33 cellular contexts compared by ENCODE assay signal in the genomic region with DNA sequence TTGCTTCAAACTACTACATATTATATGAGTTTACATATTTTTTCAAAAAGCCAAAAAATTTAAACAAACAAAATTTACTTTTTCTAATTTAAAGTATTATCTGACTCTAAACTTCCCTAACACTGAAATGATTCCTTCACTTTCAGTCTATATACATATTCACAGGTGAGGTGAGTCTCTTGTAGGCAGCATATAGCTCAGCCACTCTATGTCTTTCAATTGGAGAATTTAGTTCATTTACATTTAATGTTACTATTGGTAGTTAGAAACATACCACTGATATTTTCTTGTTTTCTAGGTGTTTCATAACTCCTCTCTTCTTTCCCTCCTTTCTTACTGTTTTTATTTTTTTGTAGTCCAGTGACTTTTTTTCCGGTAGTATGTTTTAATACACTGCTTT.
"Had no signal": no experiment of that assay in that cellular context is flagged by ENCODE, and none has a peak within 500 bp of the region (broad histone marks: within the 10 kb centered on the region; RNA-seq: fewer than 3 reads in every experiment).

No MANE protein-coding gene starts in this region.

- DNase-seq: activated effector memory CD4-positive, alpha-beta T cell treated with anti-CD3 and anti-CD28 coated beads, Interleukin-2, amount 50 U/mL, for 16 hours; activated effector memory CD4-positive, alpha-beta T cell treated with Interleukin-2 at 50 U/mL for 16 hours; activated gamma-delta T cell; activated gamma-delta T cell treated with Interleukin-2 at 50 U/mL for 16 hours; activated naive CD4-positive, alpha-beta T cell; activated naive CD4-positive, alpha-beta T cell treated with anti-CD3 and anti-CD28 coated beads for 36 hours; activated naive CD4-positive, alpha-beta T cell treated with anti-CD3 and anti-CD28 coated beads, Interleukin-2, amount 10 ng/mL, durations not matched to agents 7 days and 5 days; activated naive CD4-positive, alpha-beta T cell treated with anti-CD3 and anti-CD28 coated beads, Interleukin-2, amount 50 U/mL, for 16 hours; activated naive CD4-positive, alpha-beta T cell treated with Interleukin-2 at 50 U/mL for 16 hours; activated naive CD8-positive, alpha-beta T cell treated with anti-CD3 and anti-CD28 coated beads for 36 hours; activated naive CD8-positive, alpha-beta T cell treated with anti-CD3 and anti-CD28 coated beads, Interleukin-2, amount 10 ng/mL, durations not matched to agents 7 days and 5 days; activated naive CD8-positive, alpha-beta T cell treated with anti-CD3 and anti-CD28 coated beads, Interleukin-2, amount 50 U/mL, for 24 hours; activated T-cell treated with anti-CD3 and anti-CD28 coated beads, Interleukin-2, amount 50 U/mL, for 48 hours; activated T-cell treated with anti-CD3 and anti-CD28 coated beads, Interleukin-2, amount 50 U/mL, for 72 hours; adrenal gland; amniotic stem cell; amygdala; anterior cingulate cortex; aorta; body of pancreas; brain microvascular endothelial cell; caudate nucleus; central memory CD4-positive, alpha-beta T cell; cerebellar nuclear complex; colonic mucosa had no signal

- H3K36me3 ChIP-seq: adrenal gland, ascending aorta, brain microvascular endothelial cell, breast epithelium, cardiac muscle cell, colonic mucosa had no signal

- FAIRE-seq: astrocyte, bronchial epithelial cell, colon had no signal

- H3K4me3 ChIP-seq: adrenal gland, ascending aorta, body of pancreas, breast epithelium, cardiac muscle cell, colonic mucosa had no signal

- H3K27me3 ChIP-seq: adrenal gland, ascending aorta, body of pancreas, brain microvascular endothelial cell, breast epithelium, cardiac muscle cell, colonic mucosa had no signal

- H3K4me1 ChIP-seq: adrenal gland, ascending aorta, body of pancreas, breast epithelium, colonic mucosa had no signal

- H3K27ac ChIP-seq: adrenal gland, ascending aorta, body of pancreas, brain microvascular endothelial cell, breast epithelium, cardiac muscle cell, colonic mucosa had no signal

- H3K9me3 ChIP-seq: body of pancreas, colonic mucosa had no signal

- ATAC-seq: activated naive CD4-positive, alpha-beta T cell treated with anti-CD3 and anti-CD28 coated beads, Interleukin-2, amount 50 U/mL, for 72 hours; activated naive CD8-positive, alpha-beta T cell treated with anti-CD3 and anti-CD28 coated beads, Interleukin-2, amount 50 U/mL, for 24 hours; activated T-cell treated with anti-CD3 and anti-CD28 coated beads, Interleukin-2, amount 50 U/mL, for 72 hours; activated T-helper 17 cell treated with anti-CD3 and anti-CD28 coated beads, Interleukin-2, amount 50 U/mL, for 72 hours; body of pancreas had no signal
